14 cellular contexts compared by ENCODE assay signal in genomic region chr13:112998506-112999280, GRCh38.
"Had no signal": no experiment of that assay in that cellular context is flagged by ENCODE, and none has a peak within 500 bp of the region (broad histone marks: within the 10 kb centered on the region; RNA-seq: fewer than 3 reads in every experiment).

No MANE protein-coding gene starts in this region.

- H3K36me3 Mint-ChIP-seq: activated naive CD4-positive, alpha-beta T cell treated with anti-CD3 and anti-CD28 coated beads, Interleukin-2, amount 10 ng/mL, durations not matched to agents 7 days and 5 days had no signal

- H3K27ac ChIP-seq: psoas muscle, sigmoid colon, suprapubic skin had no signal

- H3K4me3 Mint-ChIP-seq: activated CD4-positive, alpha-beta T cell treated with anti-CD3 and anti-CD28 coated beads, Interleukin-2, amount 10 ng/mL, durations not matched to agents 7 days and 5 days; activated naive CD4-positive, alpha-beta T cell treated with anti-CD3 and anti-CD28 coated beads, Interleukin-2, amount 10 ng/mL, durations not matched to agents 7 days and 5 days; dendritic cell treated with granulocyte-macrophage colony-stimulating factor and Interleukin-4, amounts not matched to agents 40 ng/mL and 50 ng/mL, for 4 days had no signal

- H3K4me3 ChIP-seq: lung, psoas muscle, sigmoid colon, suprapubic skin had no signal

- H3K4me1 Mint-ChIP-seq: activated CD4-positive, alpha-beta T cell treated with anti-CD3 and anti-CD28 coated beads, Interleukin-2, amount 10 ng/mL, durations not matched to agents 7 days and 5 days; activated naive CD4-positive, alpha-beta T cell treated with anti-CD3 and anti-CD28 coated beads, Interleukin-2, amount 10 ng/mL, durations not matched to agents 7 days and 5 days had no signal

- H3K27ac Mint-ChIP-seq: activated CD4-positive, alpha-beta T cell treated with anti-CD3 and anti-CD28 coated beads, Interleukin-2, amount 10 ng/mL, durations not matched to agents 7 days and 5 days; activated naive CD4-positive, alpha-beta T cell treated with anti-CD3 and anti-CD28 coated beads, Interleukin-2, amount 10 ng/mL, durations not matched to agents 7 days and 5 days; activated T-helper 2 cell treated with anti-CD3 and anti-CD28 coated beads, Interferon-gamma antibody, Interleukin-2, Interleukin-4, amounts not matched to agents 10 μg/mL and 5 μg/mL and 100 μg/mL, durations not matched to agents 14 hours and 24 hours and 36 hours; dendritic cell treated with granulocyte-macrophage colony-stimulating factor and Interleukin-4, amounts not matched to agents 40 ng/mL and 50 ng/mL, for 4 days had no signal

- H3K27me3 Mint-ChIP-seq: activated CD4-positive, alpha-beta T cell treated with anti-CD3 and anti-CD28 coated beads, Interleukin-2, amount 10 ng/mL, durations not matched to agents 7 days and 5 days had no signal

- H3K36me3 ChIP-seq: sigmoid colon, suprapubic skin had no signal

- ATAC-seq: naive thymus-derived CD8-positive, alpha-beta T cell; psoas muscle had no signal

- H3K9me3 ChIP-seq: psoas muscle, sigmoid colon, suprapubic skin had no signal

- DNase-seq: activated CD4-positive, alpha-beta T cell treated with anti-CD3 and anti-CD28 coated beads, Interleukin-2, amount 10 ng/mL, durations not matched to agents 7 days and 5 days; activated CD4-positive, CD25-positive, alpha-beta regulatory T cell; activated naive CD4-positive, alpha-beta T cell treated with anti-CD3 and anti-CD28 coated beads, Interleukin-2, amount 10 ng/mL, durations not matched to agents 7 days and 5 days; central memory CD4-positive, alpha-beta T cell; naive thymus-derived CD8-positive, alpha-beta T cell; psoas muscle; sigmoid colon; stimulated activated CD4-positive, alpha-beta T cell treated with anti-CD3 and anti-CD28 coated beads, Interleukin-12 subunit alpha, Interleukin-12 subunit beta, amount 100 ng/mL, for 4 hours; stimulated activated naive CD4-positive, alpha-beta T cell; T-helper 1 cell had no signal

- H3K9me3 Mint-ChIP-seq: activated CD4-positive, alpha-beta T cell treated with anti-CD3 and anti-CD28 coated beads, Interleukin-2, amount 10 ng/mL, durations not matched to agents 7 days and 5 days; activated naive CD4-positive, alpha-beta T cell treated with anti-CD3 and anti-CD28 coated beads, Interleukin-2, amount 10 ng/mL, durations not matched to agents 7 days and 5 days; activated T-helper 2 cell treated with anti-CD3 and anti-CD28 coated beads, Interferon-gamma antibody, Interleukin-2, Interleukin-4, amounts not matched to agents 10 μg/mL and 5 μg/mL and 100 μg/mL, durations not matched to agents 14 hours and 24 hours and 36 hours; dendritic cell treated with granulocyte-macrophage colony-stimulating factor and Interleukin-4, amounts not matched to agents 40 ng/mL and 50 ng/mL, for 4 days had no signal
